In genomic region chr16:73031155-73031866, GRCh38 we compare ENCODE assay signal across 1 cellular context.
TF ChIP-seq lines count a peak whose summit lies in the region.

No MANE protein-coding gene starts in this region.

TF ChIP-seq in HCT116, 20 proteins besides CTCF, POLR2A, EP300 and RAD21 (continued from another document):
- TF ChIP-seq REST (IDR thresholded peaks at IDR 0.05; ENCODE audit: low read depth), result no peak
- TF ChIP-seq EZH2phosphoT487 (IDR thresholded peaks at IDR 0.05; ENCODE audit: borderline replicate concordance), result no peak
- TF ChIP-seq YY1 (IDR thresholded peaks at IDR 0.05; ENCODE audit: extremely low read depth, insufficient replicate concordance, low read depth, low read length), result no peak
- TF ChIP-seq SP1 (IDR thresholded peaks at IDR 0.05; ENCODE audit: low read depth), result no peak
- TF ChIP-seq ZFX (IDR thresholded peaks at IDR 0.05), result no peak
- TF ChIP-seq JUND (IDR thresholded peaks at IDR 0.05), result no peak
- TF ChIP-seq, protein P1, sequence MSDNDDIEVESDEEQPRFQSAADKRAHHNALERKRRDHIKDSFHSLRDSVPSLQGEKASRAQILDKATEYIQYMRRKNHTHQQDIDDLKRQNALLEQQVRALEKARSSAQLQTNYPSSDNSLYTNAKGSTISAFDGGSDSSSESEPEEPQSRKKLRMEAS (IDR thresholded peaks at IDR 0.05), result no peak
- no peak for TF ChIP-seq SIN3A (IDR thresholded peaks at IDR 0.05; ENCODE audit: low read depth)
- TF ChIP-seq CBX3 (IDR thresholded peaks at IDR 0.05; ENCODE audit: low read depth), result no peak
- TF ChIP-seq TCF7L2 (IDR thresholded peaks at IDR 0.05; ENCODE audit: borderline replicate concordance, extremely low read depth, insufficient read depth, insufficient read length), result no peak
- TF ChIP-seq SRF (IDR thresholded peaks at IDR 0.05; ENCODE audit: low read depth), result no peak
- no peak for TF ChIP-seq EZH2 (IDR thresholded peaks at IDR 0.05)
- TF ChIP-seq EGR1 (IDR thresholded peaks at IDR 0.05; ENCODE audit: low read depth), result no peak
- no peak for TF ChIP-seq CEBPB (IDR thresholded peaks at IDR 0.05; ENCODE audit: low read depth)
- TF ChIP-seq POLR2AphosphoS5 (IDR thresholded peaks at IDR 0.05; ENCODE audit: low read depth, low read length), result no peak
